Comparison of ENCODE assay signal across 35 cellular contexts in genomic region chr3:134949150-134949549, GRCh38.
A peak's percentile ranks its signal among the peaks of the same experiment; 100 is the strongest.
DNase-seq lines count a peak whose midpoint lies in the region; ATAC-seq, FAIRE-seq and TF ChIP-seq lines count a peak whose summit lies in the region.
"Had no signal": no experiment of that assay in that cellular context is flagged by ENCODE, and none has a peak within 500 bp of the region (broad histone marks: within the 10 kb centered on the region; RNA-seq: fewer than 3 reads in every experiment).

No MANE protein-coding gene starts in this region.

- 21% methylated on average over 2 of the region's 2 CpGs for WGBS in HepG2 (ENCODE audit: low lambda C conversion rate)
- no CpG with 5 or more reads among the region's 2 CpGs for WGBS in right lobe of liver (ENCODE audit: insufficient coverage, low coverage, low lambda C conversion rate, missing lambda C conversion rate)
- 80 to 93% methylated on average over 1 to 2 of the region's 2 CpGs for WGBS in endodermal cell (ENCODE audit: insufficient coverage in 1 of 2, insufficient read length in 1 of 2), 2 experiments

- no peaks in the 10 kb centered on the region for H3K36me3 ChIP-seq in HepG2 (replicated peaks in 1 of 2; ENCODE audit: control insufficient read depth in 1 of 2, insufficient read depth in 2 of 2, low read length in 2 of 2)
- no peaks in the 10 kb centered on the region for H3K36me3 ChIP-seq in right lobe of liver
- H3K36me3 ChIP-seq in endodermal cell (ENCODE audit: control insufficient read depth, insufficient read depth, low read length) = no peaks in the 10 kb centered on the region
- H3K36me3 ChIP-seq: BE2C; BLaER1; BLaER1 treated with 17β-estradiol and CSF1 and Interleukin-3, amounts not matched to agents 10 nM and 100 nM had no signal

- TF ChIP-seq RAD21 in HepG2 (CRISPR knock-in tag; IDR thresholded peaks at IDR 0.05) = no peak

- H3K27ac ChIP-seq in HepG2 (ENCODE audit: extremely low read length, insufficient read depth, low read length) = no peak overlapping the region
- H3K27ac ChIP-seq in right lobe of liver = no peak overlapping the region
- H3K27ac ChIP-seq in endodermal cell (ENCODE audit: low read depth, low read length) = no peak overlapping the region
- H3K27ac ChIP-seq: 22Rv1; A549; BLaER1; BLaER1 treated with 17β-estradiol and CSF1 and Interleukin-3, amounts not matched to agents 10 nM and 100 nM; C4-2B had no signal

- BruUV-seq in HepG2 (replicated peaks; lab: Mats Ljungman, UMichigan) = no TSS peak

- no peaks in the 10 kb centered on the region for H3K36me3 Mint-ChIP-seq in activated CD4-positive, alpha-beta memory T cell treated with anti-CD3 and anti-CD28 coated beads, Interleukin-2, amount 10 ng/mL, durations not matched to agents 7 days and 5 days (ENCODE audit: low read depth)
- no peaks in the 10 kb centered on the region for H3K36me3 Mint-ChIP-seq in activated CD4-positive, alpha-beta memory T cell treated with anti-CD3 and anti-CD28 coated beads for 36 hours
- no peaks in the 10 kb centered on the region for H3K36me3 Mint-ChIP-seq in endodermal cell (ENCODE audit: low read depth)
- H3K36me3 Mint-ChIP-seq: CD14-positive monocyte; CD4-positive, alpha-beta memory T cell; CD4-positive, CD25-positive, alpha-beta regulatory T cell; CD8-positive, alpha-beta memory T cell; CD8-positive, alpha-beta T cell had no signal

- DNase-seq in activated CD4-positive, alpha-beta memory T cell treated with anti-CD3 and anti-CD28 coated beads, Interleukin-2, amount 10 ng/mL, durations not matched to agents 7 days and 5 days = peak; percentile 4
- DNase-seq in activated CD4-positive, alpha-beta memory T cell treated with anti-CD3 and anti-CD28 coated beads for 36 hours = no peak
- DNase-seq in HepG2 (ENCODE audit: low spot score) (no peak), right lobe of liver (no peak), endodermal cell (peak; percentile 14), nucleus accumbens (lab: John Stamatoyannopoulos, UW) (no peak)
- DNase-seq: 8988T; ACHN; AML-193; BE2C; C1 segment of cervical spinal cord; Caco-2; Calu3; CD4-positive, alpha-beta memory T cell; CD4-positive, alpha-beta T cell; CD4-positive, CD25-positive, alpha-beta regulatory T cell; CD8-positive, alpha-beta memory T cell; CD8-positive, alpha-beta T cell; COR-L47; DMS 273 treated with DMSO at 0.1 percent for 48 hours; DMS153; DMS53; DMS79; DMS79 treated with DMSO at 0.1 percent for 48 hours; DND-41; EL had no signal

- in situ Hi-C loops in HepG2 (cut with HindIII; ENCODE audit: extremely low pct_ligation_motif_present, low pct_unique_long_range_greater_than_20kb) = no loop called here

- H3K4me1 ChIP-seq in HepG2 (ENCODE audit: insufficient read depth, low read length) (no peaks in the 10 kb centered on the region), right lobe of liver (no peaks in the 10 kb centered on the region), endodermal cell (ENCODE audit: control insufficient read depth, insufficient read depth, low read length) (no peaks in the 10 kb centered on the region)
- H3K4me1 ChIP-seq: A549; BE2C; BLaER1; BLaER1 treated with 17β-estradiol and CSF1 and Interleukin-3, amounts not matched to agents 10 nM and 100 nM; Caco-2 had no signal

- H3K27me3 ChIP-seq in HepG2 (ENCODE audit: control insufficient read depth in 1 of 2, insufficient read depth in 2 of 2, low read length in 2 of 2) (no peaks in the 10 kb centered on the region), right lobe of liver (no peaks in the 10 kb centered on the region), endodermal cell (ENCODE audit: control insufficient read depth, insufficient read depth, low read length, poor library complexity, severe bottlenecking) (no peaks in the 10 kb centered on the region)
- H3K27me3 ChIP-seq: BE2C; BLaER1; BLaER1 treated with 17β-estradiol and CSF1 and Interleukin-3, amounts not matched to agents 10 nM and 100 nM had no signal

- no peak overlapping the region for H2AFZ ChIP-seq in HepG2 (ENCODE audit: low read length)

- no peak overlapping the region for H3K4me3 ChIP-seq in HepG2 (replicated peaks in 1 of 3; ENCODE audit: insufficient read depth in 1 of 3, low read depth in 2 of 3, low read length in 3 of 3)
- H3K4me3 ChIP-seq in right lobe of liver = no peak overlapping the region
- no peak overlapping the region for H3K4me3 ChIP-seq in endodermal cell (ENCODE audit: low read length)
- H3K4me3 ChIP-seq: A549; BLaER1; BLaER1 treated with 17β-estradiol and CSF1 and Interleukin-3, amounts not matched to agents 10 nM and 100 nM had no signal

- TF ChIP-seq CTCF in HepG2 (CRISPR knock-in tag; IDR thresholded peaks at IDR 0.05) = no peak
- no peak for TF ChIP-seq CTCF in right lobe of liver (IDR thresholded peaks at IDR 0.05)
- TF ChIP-seq CTCF in endodermal cell (conservative IDR thresholded peaks at IDR 0.05) = no peak

- no peaks in the 10 kb centered on the region for H3K4me1 Mint-ChIP-seq in activated CD4-positive, alpha-beta memory T cell treated with anti-CD3 and anti-CD28 coated beads, Interleukin-2, amount 10 ng/mL, durations not matched to agents 7 days and 5 days
- no peaks in the 10 kb centered on the region for H3K4me1 Mint-ChIP-seq in activated CD4-positive, alpha-beta memory T cell treated with anti-CD3 and anti-CD28 coated beads for 36 hours (ENCODE audit: low read depth)
- H3K4me1 Mint-ChIP-seq in endodermal cell = no peaks in the 10 kb centered on the region
- H3K4me1 Mint-ChIP-seq: B cell; CD14-positive monocyte; CD4-positive, alpha-beta memory T cell; CD4-positive, CD25-positive, alpha-beta regulatory T cell; CD8-positive, alpha-beta memory T cell had no signal

- no peaks in the 10 kb centered on the region for H3K9me3 Mint-ChIP-seq in activated CD4-positive, alpha-beta memory T cell treated with anti-CD3 and anti-CD28 coated beads, Interleukin-2, amount 10 ng/mL, durations not matched to agents 7 days and 5 days
- no peaks in the 10 kb centered on the region for H3K9me3 Mint-ChIP-seq in activated CD4-positive, alpha-beta memory T cell treated with anti-CD3 and anti-CD28 coated beads for 36 hours
- H3K9me3 Mint-ChIP-seq in endodermal cell = no peaks in the 10 kb centered on the region
- H3K9me3 Mint-ChIP-seq: CD4-positive, alpha-beta T cell; CD8-positive, alpha-beta memory T cell; CD8-positive, alpha-beta T cell had no signal

- FAIRE-seq in HepG2 (lab: Jason Lieb, UNC) = no peak
- FAIRE-seq: A204.1, A549, D721Med had no signal

- H3K9ac ChIP-seq in HepG2 (ENCODE audit: insufficient read depth, low read depth, low read length) (no peak overlapping the region), endodermal cell (ENCODE audit: extremely low read depth, low read length, poor library complexity, severe bottlenecking) (no peak overlapping the region)
- H3K9ac ChIP-seq: BLaER1; BLaER1 treated with 17β-estradiol and CSF1 and Interleukin-3, amounts not matched to agents 10 nM and 100 nM had no signal

- no peaks in the 10 kb centered on the region for H3K79me2 ChIP-seq in HepG2 (ENCODE audit: insufficient read depth, low read length)

- TF ChIP-seq EP300 in HepG2 (IDR thresholded peaks at IDR 0.05; ENCODE audit: low read depth in 2 of 2, low read length in 2 of 2) (no peak), HepG2 (CRISPR knock-in tag; IDR thresholded peaks at IDR 0.05; ENCODE audit: borderline replicate concordance) (no peak)

- intact Hi-C loops in activated CD4-positive, alpha-beta memory T cell treated with anti-CD3 and anti-CD28 coated beads for 36 hours (cut with micrococcal nuclease) = no loop called here
- intact Hi-C loops in HepG2 (cut with micrococcal nuclease; ENCODE audit: unreplicated experiment) (no loop called here), right lobe of liver (cut with DNase I) (no loop called here)

- no peaks in the 10 kb centered on the region for H4K20me1 ChIP-seq in HepG2 (ENCODE audit: insufficient read depth, low read length)
- H4K20me1 ChIP-seq: BLaER1; BLaER1 treated with 17β-estradiol and CSF1 and Interleukin-3, amounts not matched to agents 10 nM and 100 nM had no signal

- H3K4me2 ChIP-seq in HepG2 (ENCODE audit: low read depth, low read length) = no peak overlapping the region
- H3K4me2 ChIP-seq: A549; BLaER1; BLaER1 treated with 17β-estradiol and CSF1 and Interleukin-3, amounts not matched to agents 10 nM and 100 nM had no signal

- ATAC-seq in HepG2 (no peak), right lobe of liver (no peak)
- ATAC-seq: A549; CD8-positive, alpha-beta T cell had no signal

- CTCF ChIA-PET in activated CD4-positive, alpha-beta memory T cell treated with anti-CD3 and anti-CD28 coated beads, Interleukin-2, amount 10 ng/mL, durations not matched to agents 7 days and 5 days (lab: Charles Lee) = no interaction called here
- CTCF ChIA-PET in activated CD4-positive, alpha-beta memory T cell treated with anti-CD3 and anti-CD28 coated beads for 36 hours (lab: Charles Lee) = no interaction called here
- CTCF ChIA-PET in HepG2 (lab: Yijun Ruan, JAX; ENCODE audit: low intra/inter-chr PET ratio, low total read pairs) = no interaction called here

- H3K9me3 ChIP-seq in HepG2 (ENCODE audit: low read length) = no peaks in the 10 kb centered on the region
- H3K9me3 ChIP-seq in right lobe of liver = no peaks in the 10 kb centered on the region
- H3K9me3 ChIP-seq in endodermal cell (ENCODE audit: control insufficient read depth, low read length) = no peaks in the 10 kb centered on the region
- H3K9me3 ChIP-seq: A549; BE2C; BLaER1; BLaER1 treated with 17β-estradiol and CSF1 and Interleukin-3, amounts not matched to agents 10 nM and 100 nM; Caco-2 had no signal

- TF ChIP-seq POLR2A in HepG2 (IDR thresholded peaks at IDR 0.05; ENCODE audit: insufficient read depth in 1 of 2, low read depth in 2 of 2, low read length in 2 of 2) (no peak), right lobe of liver (IDR thresholded peaks at IDR 0.05) (no peak)

- no peaks in the 10 kb centered on the region for H3K27me3 Mint-ChIP-seq in activated CD4-positive, alpha-beta memory T cell treated with anti-CD3 and anti-CD28 coated beads, Interleukin-2, amount 10 ng/mL, durations not matched to agents 7 days and 5 days
- H3K27me3 Mint-ChIP-seq in activated CD4-positive, alpha-beta memory T cell treated with anti-CD3 and anti-CD28 coated beads for 36 hours = peaks cover 1% of the 10 kb centered on the region
- peaks cover 27% of the 10 kb centered on the region for H3K27me3 Mint-ChIP-seq in endodermal cell (ENCODE audit: insufficient read depth)
- H3K27me3 Mint-ChIP-seq: B cell; CD4-positive, alpha-beta memory T cell; CD4-positive, alpha-beta T cell; CD4-positive, CD25-positive, alpha-beta regulatory T cell had no signal

- no peak overlapping the region for H3K27ac Mint-ChIP-seq in activated CD4-positive, alpha-beta memory T cell treated with anti-CD3 and anti-CD28 coated beads, Interleukin-2, amount 10 ng/mL, durations not matched to agents 7 days and 5 days
- H3K27ac Mint-ChIP-seq in activated CD4-positive, alpha-beta memory T cell treated with anti-CD3 and anti-CD28 coated beads for 36 hours = no peak overlapping the region
- H3K27ac Mint-ChIP-seq in endodermal cell = no peak overlapping the region
- H3K27ac Mint-ChIP-seq: B cell; CD14-positive monocyte; CD4-positive, alpha-beta memory T cell; CD4-positive, alpha-beta T cell; CD4-positive, CD25-positive, alpha-beta regulatory T cell; CD8-positive, alpha-beta memory T cell; CD8-positive, alpha-beta T cell had no signal

- POLR2A ChIA-PET in activated CD4-positive, alpha-beta memory T cell treated with anti-CD3 and anti-CD28 coated beads, Interleukin-2, amount 10 ng/mL, durations not matched to agents 7 days and 5 days (lab: Charles Lee) = no interaction called here
- POLR2A ChIA-PET in activated CD4-positive, alpha-beta memory T cell treated with anti-CD3 and anti-CD28 coated beads for 36 hours (lab: Charles Lee) = interaction anchor here (0.6 kb wide), 1 partner anchor 167 kb away, joined by 3 read pairs; no protein-coding TSS in a partner anchor
- POLR2A ChIA-PET in HepG2 (lab: Yijun Ruan, JAX) = no interaction called here

- H3K4me3 Mint-ChIP-seq in activated CD4-positive, alpha-beta memory T cell treated with anti-CD3 and anti-CD28 coated beads, Interleukin-2, amount 10 ng/mL, durations not matched to agents 7 days and 5 days = no peak overlapping the region
- H3K4me3 Mint-ChIP-seq in activated CD4-positive, alpha-beta memory T cell treated with anti-CD3 and anti-CD28 coated beads for 36 hours = no peak overlapping the region
- H3K4me3 Mint-ChIP-seq in endodermal cell = no peak overlapping the region
- H3K4me3 Mint-ChIP-seq: B cell; CD14-positive monocyte; CD4-positive, alpha-beta memory T cell; CD4-positive, alpha-beta T cell; CD4-positive, CD25-positive, alpha-beta regulatory T cell; CD8-positive, alpha-beta memory T cell; CD8-positive, alpha-beta T cell had no signal

Comparison
In these comparisons a context has a peak if more than half of its experiments do, and no peak if none do; other contexts are left out.
1. DNase-seq: peak in activated CD4-positive, alpha-beta memory T cell treated with anti-CD3 and anti-CD28 coated beads, Interleukin-2, amount 10 ng/mL, durations not matched to agents 7 days and 5 days (single experiment) and endodermal cell (single experiment); none in activated CD4-positive, alpha-beta memory T cell treated with anti-CD3 and anti-CD28 coated beads for 36 hours (single experiment), HepG2 (single experiment), right lobe of liver (0 of 3) and nucleus accumbens (0 of 56).